ENCODE assay signal across 1 cellular context in genomic region chr5:123474238-123474637, GRCh38.
TF ChIP-seq lines count a peak whose summit lies in the region.

No MANE protein-coding gene starts in this region.

TF ChIP-seq in K562, 482 proteins besides CTCF, POLR2A, EP300 and RAD21 (continued from another document):
- no peak for TF ChIP-seq EWSR1 (IDR thresholded peaks at IDR 0.05; ENCODE audit: borderline replicate concordance, low read depth, partially characterized antibody)
